15 cellular contexts compared by ENCODE assay signal in the genomic region with DNA sequence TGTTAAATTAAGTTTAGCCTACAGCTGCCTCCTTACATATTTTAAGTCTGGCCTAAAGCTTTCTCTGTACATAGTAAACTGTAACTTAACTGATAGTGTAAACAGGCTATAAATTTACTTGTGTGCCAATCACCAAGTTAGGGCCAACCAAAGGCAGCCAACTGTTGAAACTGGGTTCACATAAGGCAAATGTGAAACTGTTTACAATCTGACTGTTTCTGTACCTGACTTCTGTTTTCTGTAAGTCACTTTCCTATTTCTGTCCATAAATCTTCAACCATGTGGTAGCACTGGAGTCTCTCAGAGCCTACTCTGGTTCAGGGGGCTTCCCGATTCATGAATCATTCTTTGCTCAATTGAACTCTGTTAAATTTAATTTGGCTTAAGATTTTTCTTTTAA.
DNase-seq lines count a peak whose midpoint lies in the region; ATAC-seq and TF ChIP-seq lines count a peak whose summit lies in the region.
"Had no signal": no experiment of that assay in that cellular context is flagged by ENCODE, and none has a peak within 500 bp of the region (broad histone marks: within the 10 kb centered on the region; RNA-seq: fewer than 3 reads in every experiment).

No MANE protein-coding gene starts in this region.

- peaks cover 2% of the 10 kb centered on the region for H3K27me3 Mint-ChIP-seq in activated CD4-positive, alpha-beta T cell treated with anti-CD3 and anti-CD28 coated beads for 36 hours

- POLR2A ChIA-PET in activated CD4-positive, alpha-beta T cell treated with anti-CD3 and anti-CD28 coated beads for 36 hours (lab: Charles Lee): no interaction called here
- POLR2A ChIA-PET in RWPE1 (lab: Yijun Ruan, JAX; ENCODE audit: low non-redundant PET): no interaction called here

- no peak overlapping the region for H3K4me3 Mint-ChIP-seq in activated CD4-positive, alpha-beta T cell treated with anti-CD3 and anti-CD28 coated beads for 36 hours
- H3K4me3 Mint-ChIP-seq: nephron had no signal

- H3K27ac Mint-ChIP-seq in activated CD4-positive, alpha-beta T cell treated with anti-CD3 and anti-CD28 coated beads for 36 hours: no peak overlapping the region
- H3K27ac Mint-ChIP-seq: nephron had no signal

- CTCF ChIA-PET in activated CD4-positive, alpha-beta T cell treated with anti-CD3 and anti-CD28 coated beads for 36 hours (lab: Charles Lee): no interaction called here
- CTCF ChIA-PET in RWPE1 (lab: Yijun Ruan, JAX): no interaction called here

- intact Hi-C loops in activated CD4-positive, alpha-beta T cell treated with anti-CD3 and anti-CD28 coated beads for 36 hours (cut with DNase I, micrococcal nuclease): loop anchor here (5.0 kb wide), 2 partner anchors 100 to 105 kb away; a partner anchor contains a TSS

- TF ChIP-seq CTCF in fibroblast of villous mesenchyme (IDR thresholded peaks at IDR 0.05; ENCODE audit: insufficient read depth, low read depth, low read length): no peak
- TF ChIP-seq CTCF in RWPE1 (conservative IDR thresholded peaks at IDR 0.05; ENCODE audit: low read depth): no peak

- no peak overlapping the region for H3K4me3 ChIP-seq in fibroblast of villous mesenchyme (ENCODE audit: low read depth, low read length)
- H3K4me3 ChIP-seq: sigmoid colon had no signal

- H3K4me1 Mint-ChIP-seq in activated CD4-positive, alpha-beta T cell treated with anti-CD3 and anti-CD28 coated beads for 36 hours: peaks cover 7% of the 10 kb centered on the region

- no peak for DNase-seq in activated CD4-positive, alpha-beta T cell treated with anti-CD3 and anti-CD28 coated beads for 36 hours
- DNase-seq in activated CD4-positive, alpha-beta T cell treated with anti-CD3 and anti-CD28 coated beads for 1 hour: no peak
- DNase-seq in fibroblast of villous mesenchyme (ENCODE audit: low read depth) (peak; percentile 40), NOMO-1 treated with DMSO at 0.1 percent for 48 hours (lab: John Stamatoyannopoulos, UW; ENCODE audit: unreplicated experiment) (no peak), RWPE1 (ENCODE audit: low spot score) (no peak), NCI-H187 treated with DMSO at 0.1 percent for 48 hours (lab: John Stamatoyannopoulos, UW) (no peak)
- DNase-seq: activated T-cell treated with anti-CD3 and anti-CD28 coated beads for 4 hours, Calu3, NCI-H2227 treated with DMSO at 0.1 percent for 48 hours, RPMI8226, sigmoid colon had no signal

- no peak overlapping the region for H3K27ac ChIP-seq in RWPE1
- H3K27ac ChIP-seq: 22Rv1, sigmoid colon had no signal

- no peaks in the 10 kb centered on the region for H3K9me3 Mint-ChIP-seq in activated CD4-positive, alpha-beta T cell treated with anti-CD3 and anti-CD28 coated beads for 36 hours (ENCODE audit: low read depth)
- H3K9me3 Mint-ChIP-seq: nephron had no signal

- H3K36me3 Mint-ChIP-seq in activated CD4-positive, alpha-beta T cell treated with anti-CD3 and anti-CD28 coated beads for 36 hours (ENCODE audit: low read depth): no peaks in the 10 kb centered on the region

- peak; percentile 49 for ATAC-seq in activated CD4-positive, alpha-beta T cell treated with anti-CD3 and anti-CD28 coated beads for 36 hours
- peak; percentile 79 for ATAC-seq in GM21723 (IDR thresholded peaks at IDR 0.05; ENCODE audit: unreplicated experiment)
- ATAC-seq in HG03097 (IDR thresholded peaks at IDR 0.05; ENCODE audit: low FRiP score, unreplicated experiment): peak; percentile 74
